In the genomic region with DNA sequence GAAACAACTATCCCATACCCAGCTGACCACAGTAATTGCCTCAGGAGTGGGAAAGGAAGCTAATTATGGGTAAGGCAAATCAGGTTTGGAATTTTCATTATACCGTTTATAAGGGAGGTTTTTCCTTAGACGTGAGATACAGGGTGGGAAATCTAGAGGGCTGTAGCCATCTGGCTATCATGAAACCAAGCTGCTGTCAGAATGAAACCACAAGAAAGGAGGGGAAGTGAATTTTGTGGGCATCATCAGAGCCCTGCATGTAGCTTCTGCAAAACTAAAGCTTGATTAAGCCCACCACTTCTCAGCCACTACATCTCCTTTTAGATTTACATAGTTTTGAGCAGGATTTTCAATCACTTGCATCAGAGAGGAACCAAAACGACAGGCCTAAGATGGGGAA, we compare ENCODE assay signal across 10 cellular contexts.
A peak's percentile ranks its signal among the peaks of the same experiment; 100 is the strongest.
DNase-seq lines count a peak whose midpoint lies in the region; ATAC-seq and TF ChIP-seq lines count a peak whose summit lies in the region.
"Had no signal": no experiment of that assay in that cellular context is flagged by ENCODE, and none has a peak within 500 bp of the region (broad histone marks: within the 10 kb centered on the region; RNA-seq: fewer than 3 reads in every experiment).

No MANE protein-coding gene starts in this region.

- H4K20me1 ChIP-seq in smooth muscle cell (ENCODE audit: low read depth): no peaks in the 10 kb centered on the region

- H3K27ac ChIP-seq in smooth muscle cell (ENCODE audit: low read depth): peak overlapping the region; percentile 1
- H3K27ac ChIP-seq in dorsolateral prefrontal cortex: peak overlapping the region in 5 of 59 donors; percentile 1 to 53 (median 11)
- H3K27ac ChIP-seq in colonic mucosa: no peak overlapping the region
- H3K27ac ChIP-seq: A549, HL-60 had no signal

- H3K9me3 ChIP-seq in smooth muscle cell (replicated peaks; ENCODE audit: low read depth) (no peaks in the 10 kb centered on the region), colonic mucosa (no peaks in the 10 kb centered on the region)
- H3K9me3 ChIP-seq: A549 had no signal

- no peak overlapping the region for H2AFZ ChIP-seq in smooth muscle cell (ENCODE audit: low read depth)

- no peaks in the 10 kb centered on the region for H3K79me2 ChIP-seq in smooth muscle cell (ENCODE audit: low read depth)

- 11% methylated on average over 3 of the region's 3 CpGs for WGBS in smooth muscle cell (ENCODE audit: low lambda C conversion rate)

- no peaks in the 10 kb centered on the region for H3F3A ChIP-seq in smooth muscle cell (ENCODE audit: low read depth)

- intact Hi-C loops in dorsolateral prefrontal cortex (cut with DNase I): no loop called here
- intact Hi-C loops in colonic mucosa (cut with DNase I): no loop called here

- H3K4me2 ChIP-seq in smooth muscle cell: peak overlapping the region; percentile 8
- H3K4me2 ChIP-seq: A549 had no signal

- TF ChIP-seq CTCF in smooth muscle cell (IDR thresholded peaks at IDR 0.05; ENCODE audit: borderline replicate concordance, insufficient read depth, poor library complexity, severe bottlenecking) (no peak), dorsolateral prefrontal cortex (IDR thresholded peaks at IDR 0.05 in 54 of 56, conservative IDR thresholded peaks at IDR 0.05 in 2 of 56; ENCODE audit: low read depth in 1 of 56, partially characterized antibody in 56 of 56) (no peak), colonic mucosa (IDR thresholded peaks at IDR 0.05) (no peak)

- DNase-seq in SKM-1 treated with dmso at 0.1 percent for 144 hours (lab: John Stamatoyannopoulos, UW; ENCODE audit: unreplicated experiment) (peak; percentile 36), SKM-1 (lab: John Stamatoyannopoulos, UW; ENCODE audit: unreplicated experiment) (no peak), NCI-H524 treated with DMSO at 0.1 percent for 48 hours (lab: John Stamatoyannopoulos, UW) (peak; percentile 9), smooth muscle cell (lab: John Stamatoyannopoulos, UW; ENCODE audit: unreplicated experiment) (no peak), dorsolateral prefrontal cortex (no peak), colonic mucosa (no peak)
- no peak for DNase-seq in activated T-cell treated with anti-CD3 and anti-CD28 coated beads, Interleukin-2, amount 50 U/mL, for 1 hour

- H3K9ac ChIP-seq in smooth muscle cell (ENCODE audit: low read depth): no peak overlapping the region
- H3K9ac ChIP-seq in colonic mucosa (ENCODE audit: low read depth in 2 of 2, low read length in 2 of 2): no peak overlapping the region

- peaks cover 25% of the 10 kb centered on the region for H3K4me1 ChIP-seq in smooth muscle cell (ENCODE audit: low read depth)
- no peaks in the 10 kb centered on the region for H3K4me1 ChIP-seq in colonic mucosa
- H3K4me1 ChIP-seq: A549 had no signal

- H3K4me3 ChIP-seq in smooth muscle cell (no peak overlapping the region), dorsolateral prefrontal cortex (no peak overlapping the region), colonic mucosa (no peak overlapping the region)
- H3K4me3 ChIP-seq: A549 had no signal

- H3K36me3 ChIP-seq in smooth muscle cell (ENCODE audit: low read depth): no peaks in the 10 kb centered on the region
- H3K36me3 ChIP-seq in colonic mucosa: no peaks in the 10 kb centered on the region

- peak; percentile 62 for ATAC-seq in HG02852 (IDR thresholded peaks at IDR 0.05; ENCODE audit: unreplicated experiment)
- ATAC-seq: A549 had no signal

- no peaks in the 10 kb centered on the region for H3K27me3 ChIP-seq in smooth muscle cell (ENCODE audit: low read depth)
- no peaks in the 10 kb centered on the region for H3K27me3 ChIP-seq in dorsolateral prefrontal cortex
- H3K27me3 ChIP-seq in colonic mucosa: no peaks in the 10 kb centered on the region

Comparison
In these comparisons a context has a peak if more than half of its experiments do, and no peak if none do; other contexts are left out.
1. DNase-seq: peak in SKM-1 treated with dmso at 0.1 percent for 144 hours (single experiment) and NCI-H524 treated with DMSO at 0.1 percent for 48 hours (single experiment); none in SKM-1 (single experiment), smooth muscle cell (single experiment), dorsolateral prefrontal cortex (0 of 10), colonic mucosa (single experiment) and activated T-cell treated with anti-CD3 and anti-CD28 coated beads, Interleukin-2, amount 50 U/mL, for 1 hour (single experiment).